Comparison of ENCODE assay signal across 8 cellular contexts in the genomic region with DNA sequence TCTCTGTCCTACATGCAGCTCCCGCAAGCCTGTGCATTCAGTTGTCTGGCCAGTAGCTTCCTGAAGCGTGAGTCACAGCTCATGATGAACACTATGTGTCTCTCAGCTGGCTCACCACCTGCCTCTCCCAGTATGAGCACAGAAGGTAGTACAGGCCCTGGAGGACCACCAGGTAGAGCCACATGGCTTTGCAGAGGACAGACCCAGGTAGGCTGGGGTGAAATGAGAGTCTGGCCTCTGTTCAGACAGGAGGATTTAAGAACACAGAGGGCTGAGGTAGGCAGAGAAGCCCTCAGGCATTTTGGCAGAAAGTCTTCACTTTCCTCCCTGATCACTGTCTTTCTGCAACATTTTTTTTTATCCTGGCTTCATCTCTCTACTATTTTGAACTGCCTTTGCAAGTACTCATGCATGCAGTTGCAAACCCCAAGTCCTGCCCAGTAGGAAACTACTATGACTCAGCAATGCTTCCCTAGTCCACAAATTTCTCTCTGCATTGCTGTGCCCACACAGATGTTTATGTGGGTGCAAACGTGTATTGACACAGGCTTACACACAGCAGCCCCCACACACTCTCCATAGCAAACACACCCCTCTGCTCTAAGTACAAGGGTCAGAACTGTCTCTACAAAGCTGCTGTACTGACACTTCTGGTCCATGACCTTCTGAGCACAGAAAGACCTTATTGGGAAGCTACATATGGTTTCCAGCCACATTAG. TPM values are rescaled to one million over a fixed set of nuclear protein-coding genes. Genes with fewer than 3 reads are reported as not detected.
A peak's percentile ranks its signal among the peaks of the same experiment; 100 is the strongest.
DNase-seq lines count a peak whose midpoint lies in the region; ATAC-seq and TF ChIP-seq lines count a peak whose summit lies in the region.

No MANE protein-coding gene starts in this region.

- H3K36me3 Mint-ChIP-seq in mesothelial cell of epicardium: no peaks in the 10 kb centered on the region

- peaks cover 12 to 26% (median 17%) of the 10 kb centered on the region in 10 experiments for H3K4me1 ChIP-seq in BLaER1 treated with 17β-estradiol and CSF1 and Interleukin-3, amounts not matched to agents 10 nM and 100 nM
- H3K4me1 ChIP-seq in colonic mucosa: no peaks in the 10 kb centered on the region

- peak; percentile 78 for ATAC-seq in HG02610 (IDR thresholded peaks at IDR 0.05; ENCODE audit: unreplicated experiment)

- no peaks in the 10 kb centered on the region for H3K36me3 ChIP-seq in BLaER1 treated with 17β-estradiol and CSF1 and Interleukin-3, amounts not matched to agents 10 nM and 100 nM
- H3K36me3 ChIP-seq in colonic mucosa: no peaks in the 10 kb centered on the region

- H3K4me3 ChIP-seq in BLaER1 treated with 17β-estradiol and CSF1 and Interleukin-3, amounts not matched to agents 10 nM and 100 nM: peak overlapping the region in 3 of 10 experiments; percentile 1 to 53 (median 25); a peak in 3 of 20 replicates
- no peak overlapping the region for H3K4me3 ChIP-seq in colonic mucosa

- H3K27me3 Mint-ChIP-seq in mesothelial cell of epicardium (ENCODE audit: low read depth): peaks cover 8% of the 10 kb centered on the region

- H3K9ac ChIP-seq in BLaER1 treated with 17β-estradiol and CSF1 and Interleukin-3, amounts not matched to agents 10 nM and 100 nM: peak overlapping the region in 9 of 11 experiments; percentile 12 to 70 (median 49); a peak in 16 of 22 replicates
- no peak overlapping the region for H3K9ac ChIP-seq in colonic mucosa (ENCODE audit: low read depth in 2 of 2, low read length in 2 of 2)

- H3K27me3 ChIP-seq in BLaER1 treated with 17β-estradiol and CSF1 and Interleukin-3, amounts not matched to agents 10 nM and 100 nM: no peaks in the 10 kb centered on the region
- H3K27me3 ChIP-seq in colonic mucosa: no peaks in the 10 kb centered on the region

- peak overlapping the region in 9 of 11 experiments; percentile 57 to 81 (median 72); a peak in 18 of 22 replicates for H3K27ac ChIP-seq in BLaER1 treated with 17β-estradiol and CSF1 and Interleukin-3, amounts not matched to agents 10 nM and 100 nM
- no peak overlapping the region for H3K27ac ChIP-seq in colonic mucosa

- peaks cover 10% of the 10 kb centered on the region for H3K4me1 Mint-ChIP-seq in mesothelial cell of epicardium

- peaks cover 6 to 17% (median 14%) of the 10 kb centered on the region in 11 experiments; a peak in 21 of 22 replicates for H3K9me3 ChIP-seq in BLaER1 treated with 17β-estradiol and CSF1 and Interleukin-3, amounts not matched to agents 10 nM and 100 nM (replicated peaks in 1 of 11)
- no peaks in the 10 kb centered on the region for H3K9me3 ChIP-seq in colonic mucosa

- H3K27ac Mint-ChIP-seq in mesothelial cell of epicardium: peak overlapping the region; percentile 76

- H3K9me3 Mint-ChIP-seq in mesothelial cell of epicardium: peaks cover 32% of the 10 kb centered on the region

- intact Hi-C loops in colonic mucosa (cut with DNase I): no loop called here

- H3K4me3 Mint-ChIP-seq in mesothelial cell of epicardium: no peak overlapping the region

- TF ChIP-seq CTCF in mesothelial cell of epicardium (IDR thresholded peaks at IDR 0.05; ENCODE audit: unreplicated experiment) (no peak), colonic mucosa (IDR thresholded peaks at IDR 0.05) (no peak)

- H4K20me1 ChIP-seq in BLaER1 treated with 17β-estradiol and CSF1 and Interleukin-3, amounts not matched to agents 10 nM and 100 nM: no peaks in the 10 kb centered on the region

- DNase-seq in amniotic epithelial cell (ENCODE audit: low read depth) (peak; percentile 78), mesothelial cell of epicardium (ENCODE audit: low spot score in 2 of 2, unreplicated experiment in 2 of 2) (no peak), cortex of kidney (lab: John Stamatoyannopoulos, UW) (no peak), COLO668 (lab: John Stamatoyannopoulos, UW; ENCODE audit: unreplicated experiment) (no peak), germinal center (ENCODE audit: low spot score) (no peak), colonic mucosa (no peak)

- peak overlapping the region; percentile 61 to 89 (median 81) for H3K4me2 ChIP-seq in BLaER1 treated with 17β-estradiol and CSF1 and Interleukin-3, amounts not matched to agents 10 nM and 100 nM

RNA-seq across cellular contexts. Expression of a gene that starts 7.2 kb away (rescaled TPM):
- 0.20 to 0.40 TPM (median 0.29 TPM) in 3 replicates for total RNA-seq in mesothelial cell of epicardium
- total RNA-seq in colonic mucosa: not detected

RNA-seq across cellular contexts. Expression of a gene that starts 15.9 kb away (rescaled TPM):
- 1.00 to 1.3 TPM (median 1.1 TPM) in 3 replicates for total RNA-seq in mesothelial cell of epicardium
- under 1 TPM; 0.16 to 0.44 TPM for total RNA-seq in colonic mucosa

Comparison
In these comparisons a context has a peak if more than half of its experiments do, and no peak if none do; other contexts are left out.
1. H3K9ac ChIP-seq: peak in BLaER1 treated with 17β-estradiol and CSF1 and Interleukin-3, amounts not matched to agents 10 nM and 100 nM (9 of 11); none in colonic mucosa (0 of 2).